11 cellular contexts compared by ENCODE assay signal in the genomic region with DNA sequence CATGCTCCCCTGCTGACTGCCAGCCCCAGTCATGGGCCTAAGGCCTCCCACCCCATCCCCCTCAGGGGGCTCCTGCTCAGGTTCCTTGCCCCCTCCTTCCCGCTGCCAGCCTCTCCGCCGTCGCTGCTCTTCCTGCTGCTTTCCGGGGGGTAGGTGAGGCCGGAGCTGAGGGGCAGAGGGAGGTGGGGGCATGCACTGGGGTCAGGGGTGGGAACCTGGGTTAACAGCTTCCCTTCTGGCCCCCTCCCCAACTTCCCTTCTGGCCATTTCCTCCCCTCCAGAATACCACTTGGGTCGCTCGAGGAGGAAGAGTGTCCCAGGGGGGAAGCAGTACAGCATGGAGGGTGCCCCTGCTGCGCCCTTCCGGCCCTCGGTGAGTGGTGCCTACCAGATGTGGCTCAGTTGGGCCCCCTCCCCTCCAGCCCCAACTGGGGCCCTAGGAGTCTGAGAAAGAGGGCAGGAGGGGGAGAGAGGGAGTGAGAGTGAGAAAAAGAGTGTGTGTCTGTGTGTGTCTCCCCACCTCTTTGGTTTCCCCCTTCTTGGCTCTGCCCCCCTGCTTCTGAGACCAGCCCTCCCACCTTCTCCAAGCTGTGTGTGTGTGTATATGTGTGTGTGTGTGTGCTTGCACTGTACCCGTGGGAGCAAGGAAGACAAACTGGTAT. TPM values are rescaled to one million over a fixed set of nuclear protein-coding genes. Genes with fewer than 3 reads are reported as not detected.
DNase-seq lines count a peak whose midpoint lies in the region; ATAC-seq and TF ChIP-seq lines count a peak whose summit lies in the region.
"Had no signal": no experiment of that assay in that cellular context is flagged by ENCODE, and none has a peak within 500 bp of the region (broad histone marks: within the 10 kb centered on the region; RNA-seq: fewer than 3 reads in every experiment).

No MANE protein-coding gene starts in this region.

- no peak for ATAC-seq in HG02763 (IDR thresholded peaks at IDR 0.05; ENCODE audit: unreplicated experiment)
- ATAC-seq: heart right ventricle, pancreas had no signal

- H2BK12ac ChIP-seq in mesenchymal stem cell (ENCODE audit: low read length in 2 of 2): no peak overlapping the region

- no peak overlapping the region for H3K14ac ChIP-seq in mesenchymal stem cell (ENCODE audit: low read length in 2 of 2)

- no peak overlapping the region for H3K18ac ChIP-seq in mesenchymal stem cell (ENCODE audit: low read depth in 1 of 2, low read length in 2 of 2)

- H3K4ac ChIP-seq in mesenchymal stem cell (ENCODE audit: low read depth in 1 of 2, low read length in 2 of 2): no peak overlapping the region

- no peaks in the 10 kb centered on the region for H3K9me3 Mint-ChIP-seq in activated T-helper 1 cell treated with anti-CD3 and anti-CD28 coated beads, Interleukin-12 subunit alpha, Interleukin-12 subunit beta, Interleukin-2, Interleukin-4 antibody, amounts not matched to agents 30 ng/mL and 10 ng/mL and 1 ng/mL, durations not matched to agents 14 hours and 24 hours and 36 hours

- TF ChIP-seq CTCF in GM12864 (IDR thresholded peaks at IDR 0.05; ENCODE audit: low read depth, low read length, missing control alignments): no peak

- peaks cover 30 to 42% of the 10 kb centered on the region in 2 experiments for H3K36me3 ChIP-seq in mesenchymal stem cell (ENCODE audit: control insufficient read depth in 1 of 2, insufficient read depth in 2 of 2, low read depth in 1 of 2, low read length in 2 of 2)
- H3K36me3 ChIP-seq: pancreas had no signal

- peaks cover 49% of the 10 kb centered on the region for H3K4me1 Mint-ChIP-seq in activated T-helper 1 cell treated with anti-CD3 and anti-CD28 coated beads, Interleukin-12 subunit alpha, Interleukin-12 subunit beta, Interleukin-2, Interleukin-4 antibody, amounts not matched to agents 30 ng/mL and 10 ng/mL and 1 ng/mL, durations not matched to agents 14 hours and 24 hours and 36 hours (ENCODE audit: low read depth)

- peaks cover 53% of the 10 kb centered on the region for H3K4me1 ChIP-seq in mesenchymal stem cell (ENCODE audit: control insufficient read depth, insufficient read depth, low read depth, low read length)

- H3K4me3 ChIP-seq in GM12864 (ENCODE audit: low read depth, low read length) (peak overlapping the region; percentile 19; the same call in 1 of the 2 replicates), mesenchymal stem cell (ENCODE audit: insufficient read depth in 1 of 2, low read depth in 1 of 2, low read length in 2 of 2) (no peak overlapping the region)
- H3K4me3 ChIP-seq: pancreas had no signal

- DNase-seq in AG20443 (ENCODE audit: low spot score) (peak; percentile 4), GM12864 (ENCODE audit: low read depth) (no peak), mesenchymal stem cell (no peak), H4 (ENCODE audit: low spot score) (no peak), foreskin melanocyte (no peak), T-helper 9 cell (no peak)
- DNase-seq in activated T-helper 1 cell treated with anti-CD3 and anti-CD28 coated beads, Interleukin-12 subunit alpha, Interleukin-12 subunit beta, Interleukin-2, Interleukin-4 antibody, amounts not matched to agents 30 ng/mL and 10 ng/mL and 1 ng/mL, durations not matched to agents 14 hours and 24 hours and 36 hours (ENCODE audit: low spot score): no peak
- DNase-seq: central memory CD4-positive, alpha-beta T cell; heart right ventricle; pancreas had no signal

- intact Hi-C loops in activated T-helper 1 cell treated with anti-CD3 and anti-CD28 coated beads, Interleukin-12 subunit alpha, Interleukin-12 subunit beta, Interleukin-2, Interleukin-4 antibody, amounts not matched to agents 30 ng/mL and 10 ng/mL and 1 ng/mL, durations not matched to agents 14 hours and 24 hours and 36 hours (cut with micrococcal nuclease): loop anchor here (1.0 to 2.0 kb wide), 2 partner anchors 15 to 22 kb away; a partner anchor contains a TSS

- H3K36me3 Mint-ChIP-seq in activated T-helper 1 cell treated with anti-CD3 and anti-CD28 coated beads, Interleukin-12 subunit alpha, Interleukin-12 subunit beta, Interleukin-2, Interleukin-4 antibody, amounts not matched to agents 30 ng/mL and 10 ng/mL and 1 ng/mL, durations not matched to agents 14 hours and 24 hours and 36 hours (ENCODE audit: low read depth): peaks cover 23% of the 10 kb centered on the region

- peak overlapping the region; percentile 52 for H2BK15ac ChIP-seq in mesenchymal stem cell (ENCODE audit: low read depth, poor library complexity, severe bottlenecking)

- H4K8ac ChIP-seq in mesenchymal stem cell (ENCODE audit: low read length): no peak overlapping the region

- WGBS in mesenchymal stem cell: 31% methylated on average over 5 of the region's 12 CpGs

- H3K4me2 ChIP-seq in mesenchymal stem cell (ENCODE audit: low read length, poor library complexity, severe bottlenecking): peak overlapping the region; percentile 19

- peak overlapping the region in 1 of 2 experiments; percentile 81 for H3K23ac ChIP-seq in mesenchymal stem cell (ENCODE audit: low read length in 2 of 2)

- no peaks in the 10 kb centered on the region for H3K9me3 ChIP-seq in mesenchymal stem cell (ENCODE audit: control insufficient read depth, low read length)
- H3K9me3 ChIP-seq: heart right ventricle, pancreas had no signal

- no peaks in the 10 kb centered on the region for H3K27me3 Mint-ChIP-seq in activated T-helper 1 cell treated with anti-CD3 and anti-CD28 coated beads, Interleukin-12 subunit alpha, Interleukin-12 subunit beta, Interleukin-2, Interleukin-4 antibody, amounts not matched to agents 30 ng/mL and 10 ng/mL and 1 ng/mL, durations not matched to agents 14 hours and 24 hours and 36 hours (ENCODE audit: insufficient read depth)

- H3K27me3 ChIP-seq in mesenchymal stem cell (ENCODE audit: control insufficient read depth in 1 of 2, insufficient read depth in 1 of 2, low read length in 2 of 2): no peaks in the 10 kb centered on the region
- H3K27me3 ChIP-seq: heart right ventricle, pancreas had no signal

- peak overlapping the region; percentile 8 for H2BK120ac ChIP-seq in mesenchymal stem cell (ENCODE audit: low read depth, low read length)

- H2BK5ac ChIP-seq in mesenchymal stem cell (ENCODE audit: low read depth, low read length, poor library complexity, severe bottlenecking): no peak overlapping the region

- no peak overlapping the region for H4K91ac ChIP-seq in mesenchymal stem cell (ENCODE audit: low read length)

- H3K27ac ChIP-seq in mesenchymal stem cell (ENCODE audit: low read length, poor library complexity, severe bottlenecking): no peak overlapping the region
- H3K27ac ChIP-seq: pancreas had no signal

- peak overlapping the region; percentile 8 for H3K27ac Mint-ChIP-seq in activated T-helper 1 cell treated with anti-CD3 and anti-CD28 coated beads, Interleukin-12 subunit alpha, Interleukin-12 subunit beta, Interleukin-2, Interleukin-4 antibody, amounts not matched to agents 30 ng/mL and 10 ng/mL and 1 ng/mL, durations not matched to agents 14 hours and 24 hours and 36 hours

- no peak overlapping the region for H3K9ac ChIP-seq in mesenchymal stem cell (ENCODE audit: low read length)

- peak overlapping the region; percentile 34 for H2AK5ac ChIP-seq in mesenchymal stem cell (ENCODE audit: low read length, severe bottlenecking)

- H2AFZ ChIP-seq in mesenchymal stem cell (ENCODE audit: low read depth, low read length): no peak overlapping the region

- H3K4me3 Mint-ChIP-seq in activated T-helper 1 cell treated with anti-CD3 and anti-CD28 coated beads, Interleukin-12 subunit alpha, Interleukin-12 subunit beta, Interleukin-2, Interleukin-4 antibody, amounts not matched to agents 30 ng/mL and 10 ng/mL and 1 ng/mL, durations not matched to agents 14 hours and 24 hours and 36 hours: no peak overlapping the region

- H3K79me1 ChIP-seq in mesenchymal stem cell (replicated peaks; ENCODE audit: low read length, poor library complexity, severe bottlenecking): peaks cover 35% of the 10 kb centered on the region

RNA-seq across cellular contexts. Expression of a gene that starts 12.1 kb away (rescaled TPM):
- total RNA-seq in activated T-helper 1 cell treated with anti-CD3 and anti-CD28 coated beads, Interleukin-12 subunit alpha, Interleukin-12 subunit beta, Interleukin-2, Interleukin-4 antibody, amounts not matched to agents 30 ng/mL and 10 ng/mL and 1 ng/mL, durations not matched to agents 14 hours and 24 hours and 36 hours: 37.1 and 56.6 TPM in 2 replicates
- 18.5 TPM for polyA plus RNA-seq in mesenchymal stem cell (2013, experiment 1 of 2)
- 19.0 TPM for polyA plus RNA-seq in mesenchymal stem cell (2013, experiment 2 of 2)
- total RNA-seq in H4 (2014; rRNA removed; shearing (Covaris generic)): 0.37 and 0.75 TPM in 2 replicates

RNA-seq across cellular contexts. Expression of a gene that starts 14.1 kb away (rescaled TPM):
- total RNA-seq in activated T-helper 1 cell treated with anti-CD3 and anti-CD28 coated beads, Interleukin-12 subunit alpha, Interleukin-12 subunit beta, Interleukin-2, Interleukin-4 antibody, amounts not matched to agents 30 ng/mL and 10 ng/mL and 1 ng/mL, durations not matched to agents 14 hours and 24 hours and 36 hours: 131 and 137 TPM in 2 replicates
- 472 TPM for polyA plus RNA-seq in mesenchymal stem cell (2013, experiment 1 of 2)
- 480 TPM for polyA plus RNA-seq in mesenchymal stem cell (2013, experiment 2 of 2)
- total RNA-seq in H4 (2014; rRNA removed; shearing (Covaris generic)): 183 and 222 TPM in 2 replicates

RNA-seq across cellular contexts. Expression of a gene that starts 21.2 kb away (rescaled TPM):
- 28.7 and 38.8 TPM in 2 replicates for total RNA-seq in activated T-helper 1 cell treated with anti-CD3 and anti-CD28 coated beads, Interleukin-12 subunit alpha, Interleukin-12 subunit beta, Interleukin-2, Interleukin-4 antibody, amounts not matched to agents 30 ng/mL and 10 ng/mL and 1 ng/mL, durations not matched to agents 14 hours and 24 hours and 36 hours
- 43.1 TPM for polyA plus RNA-seq in mesenchymal stem cell (2013, experiment 1 of 2)
- polyA plus RNA-seq in mesenchymal stem cell (2013, experiment 2 of 2): 40.9 TPM
- total RNA-seq in H4 (2014; rRNA removed; shearing (Covaris generic)): 20.4 and 20.5 TPM in 2 replicates

RNA-seq across cellular contexts. Expression of a gene that starts 22.4 kb away (rescaled TPM):
- 15.8 and 17.0 TPM in 2 replicates for total RNA-seq in activated T-helper 1 cell treated with anti-CD3 and anti-CD28 coated beads, Interleukin-12 subunit alpha, Interleukin-12 subunit beta, Interleukin-2, Interleukin-4 antibody, amounts not matched to agents 30 ng/mL and 10 ng/mL and 1 ng/mL, durations not matched to agents 14 hours and 24 hours and 36 hours
- 3.6 TPM for polyA plus RNA-seq in mesenchymal stem cell (2013, experiment 1 of 2)
- 3.9 TPM for polyA plus RNA-seq in mesenchymal stem cell (2013, experiment 2 of 2)
- 5.6 and 7.6 TPM in 2 replicates for total RNA-seq in H4 (2014; rRNA removed; shearing (Covaris generic))

RNA-seq across cellular contexts. Expression of a gene that starts 40.4 kb away (rescaled TPM):
- 54.7 and 59.6 TPM in 2 replicates for total RNA-seq in activated T-helper 1 cell treated with anti-CD3 and anti-CD28 coated beads, Interleukin-12 subunit alpha, Interleukin-12 subunit beta, Interleukin-2, Interleukin-4 antibody, amounts not matched to agents 30 ng/mL and 10 ng/mL and 1 ng/mL, durations not matched to agents 14 hours and 24 hours and 36 hours
- 4.9 TPM for polyA plus RNA-seq in mesenchymal stem cell (2013, experiment 1 of 2)
- polyA plus RNA-seq in mesenchymal stem cell (2013, experiment 2 of 2): 5.1 TPM
- total RNA-seq in H4 (2014; rRNA removed; shearing (Covaris generic)): 52.4 and 67.2 TPM in 2 replicates

Comparison
In these comparisons a context has a peak if more than half of its experiments do, and no peak if none do; other contexts are left out.
1. RNA of a gene that starts 12.1 kb away (total RNA-seq): 37.1 to 56.6 TPM in activated T-helper 1 cell treated with anti-CD3 and anti-CD28 coated beads, Interleukin-12 subunit alpha, Interleukin-12 subunit beta, Interleukin-2, Interleukin-4 antibody, amounts not matched to agents 30 ng/mL and 10 ng/mL and 1 ng/mL, durations not matched to agents 14 hours and 24 hours and 36 hours; 0.37 to 0.75 TPM in H4; every median in the first group is over 10 times any median in the second.